ENCODE assay signal across 17 cellular contexts in genomic region chr17:16384557-16384956, GRCh38. TPM values are rescaled to one million over a fixed set of nuclear protein-coding genes. Genes with fewer than 3 reads are reported as not detected.
DNase-seq lines count a peak whose midpoint lies in the region; ATAC-seq and TF ChIP-seq lines count a peak whose summit lies in the region.
"Had no signal": no experiment of that assay in that cellular context is flagged by ENCODE, and none has a peak within 500 bp of the region (broad histone marks: within the 10 kb centered on the region; RNA-seq: fewer than 3 reads in every experiment).

No MANE protein-coding gene starts in this region.

- H3K9ac ChIP-seq in subcutaneous abdominal adipose tissue (ENCODE audit: low read length in 5 of 5) = peak overlapping the region in 1 of 5 donors; percentile 14
- H3K9ac ChIP-seq: KMS-11 had no signal

- no peak for TF ChIP-seq CTCF in RWPE2 (IDR thresholded peaks at IDR 0.05; ENCODE audit: poor library complexity, severe bottlenecking)
- no peak for TF ChIP-seq CTCF in glutamatergic neuron (IDR thresholded peaks at IDR 0.05; ENCODE audit: partially characterized antibody, unreplicated experiment)

- H3K4me3 ChIP-seq in RWPE2 (ENCODE audit: severe bottlenecking) = no peak overlapping the region
- H3K4me3 ChIP-seq in subcutaneous abdominal adipose tissue (ENCODE audit: low read depth in 1 of 5, low read length in 5 of 5) = no peak overlapping the region
- H3K4me3 ChIP-seq: pancreas, upper lobe of right lung had no signal

- DNase-seq in activated T-cell treated with anti-CD3 and anti-CD28 coated beads, Interleukin-2, amount 50 U/mL, for 4 hours = no peak
- no peak for DNase-seq in activated T-cell treated with anti-CD3 and anti-CD28 coated beads, Interleukin-2, amount 50 U/mL, for 1 hour
- no peak for DNase-seq in RWPE2 (ENCODE audit: low spot score)
- DNase-seq in memory B cell (ENCODE audit: low spot score in 2 of 2) = no peak
- DNase-seq in medulla oblongata (ENCODE audit: extremely low spot score) = no peak
- DNase-seq in glutamatergic neuron = no peak
- DNase-seq: activated CD4-positive, CD25-positive, alpha-beta regulatory T cell; effector memory CD8-positive, alpha-beta T cell; NCI-H1105; NCI-H2171; NCI-H748 treated with DMSO at 0.1 percent for 48 hours; pancreas; upper lobe of right lung had no signal

- H3K4me1 Mint-ChIP-seq in activated T-cell treated with anti-CD3 and anti-CD28 coated beads, Interleukin-2, amount 50 U/mL, for 4 hours (ENCODE audit: low read depth) = peaks cover 43% of the 10 kb centered on the region
- H3K4me1 Mint-ChIP-seq in memory B cell (peaks cover 39% of the 10 kb centered on the region), glutamatergic neuron (ENCODE audit: low read depth, unreplicated experiment) (peaks cover 14% of the 10 kb centered on the region)

- H3K27ac Mint-ChIP-seq in memory B cell (peak overlapping the region; percentile 80), glutamatergic neuron (ENCODE audit: unreplicated experiment) (no peak overlapping the region)

- peak overlapping the region; percentile 1 for H3K4me3 Mint-ChIP-seq in activated T-cell treated with anti-CD3 and anti-CD28 coated beads, Interleukin-2, amount 50 U/mL, for 4 hours
- H3K4me3 Mint-ChIP-seq in memory B cell = no peak overlapping the region
- no peak overlapping the region for H3K4me3 Mint-ChIP-seq in glutamatergic neuron (ENCODE audit: unreplicated experiment)

- H3K4me1 ChIP-seq in RWPE2 (ENCODE audit: insufficient read depth, poor library complexity, severe bottlenecking) (peaks cover 16% of the 10 kb centered on the region), subcutaneous abdominal adipose tissue (ENCODE audit: control insufficient read depth in 5 of 5, insufficient read depth in 5 of 5, low read length in 5 of 5) (peaks cover 4 to 41% (median 34%) of the 10 kb centered on the region in 5 donors)

- no peaks in the 10 kb centered on the region for H3K27me3 Mint-ChIP-seq in activated T-cell treated with anti-CD3 and anti-CD28 coated beads, Interleukin-2, amount 50 U/mL, for 4 hours (ENCODE audit: low read depth)
- no peaks in the 10 kb centered on the region for H3K27me3 Mint-ChIP-seq in memory B cell
- H3K27me3 Mint-ChIP-seq in glutamatergic neuron (ENCODE audit: unreplicated experiment) = peaks cover 15% of the 10 kb centered on the region
- H3K27me3 Mint-ChIP-seq: effector memory CD8-positive, alpha-beta T cell had no signal

- no peaks in the 10 kb centered on the region for H3K9me3 ChIP-seq in RWPE2 (ENCODE audit: severe bottlenecking)
- no peaks in the 10 kb centered on the region for H3K9me3 ChIP-seq in subcutaneous abdominal adipose tissue (ENCODE audit: control insufficient read depth in 5 of 5, low read length in 5 of 5)
- H3K9me3 ChIP-seq: pancreas, upper lobe of right lung had no signal

- H3K27me3 ChIP-seq in RWPE2 (ENCODE audit: insufficient read depth, poor library complexity, severe bottlenecking) (no peaks in the 10 kb centered on the region), subcutaneous abdominal adipose tissue (ENCODE audit: control insufficient read depth in 5 of 5, insufficient read depth in 4 of 5, low read length in 5 of 5) (no peaks in the 10 kb centered on the region)
- H3K27me3 ChIP-seq: pancreas, upper lobe of right lung had no signal

- H3K36me3 Mint-ChIP-seq in activated T-cell treated with anti-CD3 and anti-CD28 coated beads, Interleukin-2, amount 50 U/mL, for 4 hours (ENCODE audit: insufficient read depth) = peaks cover 24% of the 10 kb centered on the region
- H3K36me3 Mint-ChIP-seq in memory B cell = peaks cover 10% of the 10 kb centered on the region
- peaks cover 3% of the 10 kb centered on the region for H3K36me3 Mint-ChIP-seq in glutamatergic neuron (ENCODE audit: unreplicated experiment)

- H3K9me3 Mint-ChIP-seq in activated T-cell treated with anti-CD3 and anti-CD28 coated beads, Interleukin-2, amount 50 U/mL, for 4 hours = no peaks in the 10 kb centered on the region
- no peaks in the 10 kb centered on the region for H3K9me3 Mint-ChIP-seq in memory B cell
- peaks cover 7% of the 10 kb centered on the region for H3K9me3 Mint-ChIP-seq in glutamatergic neuron (ENCODE audit: unreplicated experiment)
- H3K9me3 Mint-ChIP-seq: effector memory CD8-positive, alpha-beta T cell had no signal

- no peak for ATAC-seq in activated T-cell treated with anti-CD3 and anti-CD28 coated beads, Interleukin-2, amount 50 U/mL, for 4 hours
- ATAC-seq in RWPE2 (ENCODE audit: low read depth) (no peak), memory B cell (ENCODE audit: low read depth) (no peak), GM21526 (IDR thresholded peaks at IDR 0.05; ENCODE audit: low FRiP score, unreplicated experiment) (no peak)
- ATAC-seq: effector memory CD8-positive, alpha-beta T cell; pancreas; upper lobe of right lung had no signal

- H3K36me3 ChIP-seq in RWPE2 (ENCODE audit: low read depth) = peaks cover 15% of the 10 kb centered on the region
- H3K36me3 ChIP-seq in subcutaneous abdominal adipose tissue (ENCODE audit: control insufficient read depth in 5 of 5, insufficient read depth in 5 of 5, low read length in 5 of 5) = peaks cover 7 to 21% (median 16%) of the 10 kb centered on the region in 5 donors

- H3K27ac ChIP-seq in RWPE2 (ENCODE audit: poor library complexity, severe bottlenecking) (peak overlapping the region; percentile 7), subcutaneous abdominal adipose tissue (ENCODE audit: low read depth, low read length) (peak overlapping the region; percentile 1)
- H3K27ac ChIP-seq: HL-60, KMS-11, pancreas, upper lobe of right lung had no signal

RNA-seq across cellular contexts. Expression of gene UBB, which starts 3.7 kb away (rescaled TPM):
- 1,000 to 10,000 TPM; 1,915 to 2,057 (median 1,991) TPM for total RNA-seq in activated T-cell treated with anti-CD3 and anti-CD28 coated beads, Interleukin-2, amount 50 U/mL, for 4 hours
- total RNA-seq in glutamatergic neuron (ENCODE audit: unreplicated experiment) = 1,286 TPM

RNA-seq across cellular contexts. Expression of gene TRPV2, which starts 30.8 kb away (rescaled TPM):
- total RNA-seq in activated T-cell treated with anti-CD3 and anti-CD28 coated beads, Interleukin-2, amount 50 U/mL, for 4 hours = 10 to 100 TPM; 24.7 to 34.0 (median 31.0) TPM
- 27.0 TPM for total RNA-seq in glutamatergic neuron (ENCODE audit: unreplicated experiment)

RNA-seq across cellular contexts. Expression of gene CENPV, which starts 31.3 kb away (rescaled TPM):
- 100 to 1,000 TPM in 2 of 3 donors, 10 to 100 TPM in 1; 78.4 to 122 (median 103) TPM for total RNA-seq in activated T-cell treated with anti-CD3 and anti-CD28 coated beads, Interleukin-2, amount 50 U/mL, for 4 hours
- 178 TPM for total RNA-seq in glutamatergic neuron (ENCODE audit: unreplicated experiment)
